Comparison of ENCODE assay signal across 8 cellular contexts in genomic region chr14:21498540-21499526, GRCh38. TPM values are rescaled to one million over a fixed set of nuclear protein-coding genes. Genes with fewer than 3 reads are reported as not detected.
A peak's percentile ranks its signal among the peaks of the same experiment; 100 is the strongest.
DNase-seq lines count a peak whose midpoint lies in the region; ATAC-seq and TF ChIP-seq lines count a peak whose summit lies in the region.

No MANE protein-coding gene starts in this region.

- POLR2A ChIA-PET in AG04449 (lab: Yijun Ruan, JAX), result interaction anchor here (2.1 kb wide), 1 partner anchor 12 kb away, joined by 6 read pairs; the partner anchor contains the start of gene METTL3

- no peak overlapping the region for H3K4me3 Mint-ChIP-seq in chondrocyte (ENCODE audit: unreplicated experiment)

- H3K27me3 ChIP-seq in GM06990 (replicated peaks; ENCODE audit: control insufficient read depth, insufficient read depth, low read length) (no peaks in the 10 kb centered on the region), lower lobe of right lung (ENCODE audit: low read depth) (no peaks in the 10 kb centered on the region)

- peaks cover 11% of the 10 kb centered on the region for H3K4me1 Mint-ChIP-seq in chondrocyte (ENCODE audit: low read depth)

- peaks cover 6% of the 10 kb centered on the region for H3K4me1 ChIP-seq in lower lobe of right lung

- TF ChIP-seq CTCF in AG04449 (IDR thresholded peaks at IDR 0.05; ENCODE audit: insufficient read depth, low read length, missing control alignments) (peak; percentile 33), GM06990 (IDR thresholded peaks at IDR 0.05; ENCODE audit: insufficient read depth, low read length, poor library complexity, severe bottlenecking) (peak; percentile 52), LNCaP clone FGC (IDR thresholded peaks at IDR 0.05; ENCODE audit: control insufficient read depth, extremely low read depth, insufficient read depth) (peak; percentile 55), chondrocyte (IDR thresholded peaks at IDR 0.05) (peak; percentile 84), lower lobe of right lung (IDR thresholded peaks at IDR 0.05) (peak; percentile 42)

- no peak overlapping the region for H3K27ac Mint-ChIP-seq in chondrocyte (ENCODE audit: unreplicated experiment)

- H3K27me3 Mint-ChIP-seq in chondrocyte (ENCODE audit: low read depth), result no peaks in the 10 kb centered on the region

- H3K9me3 Mint-ChIP-seq in chondrocyte (ENCODE audit: low read depth), result no peaks in the 10 kb centered on the region

- H3K4me3 ChIP-seq in AG04449 (ENCODE audit: low read depth, low read length) (no peak overlapping the region), GM06990 (replicated peaks; ENCODE audit: low read depth, low read length) (no peak overlapping the region), LNCaP clone FGC (ENCODE audit: low read depth, low read length) (no peak overlapping the region), lower lobe of right lung (no peak overlapping the region)

- peak overlapping the region; percentile 2 for H3K27ac ChIP-seq in lower lobe of right lung

- H3K36me3 ChIP-seq in GM06990 (ENCODE audit: control insufficient read depth, insufficient read depth, low read length) (peaks cover 21% of the 10 kb centered on the region), lower lobe of right lung (peaks cover 99% of the 10 kb centered on the region)

- H3K9me3 ChIP-seq in lower lobe of right lung, result no peaks in the 10 kb centered on the region

- DNase-seq in AG04449 (ENCODE audit: low read depth, low spot score) (peak; percentile 19), GM06990 (ENCODE audit: extremely low read depth, insufficient read length) (no peak), LNCaP clone FGC (ENCODE audit: low read depth) (peak; percentile 14), RPMI7951 (ENCODE audit: low read depth) (peak; percentile 39), chondrocyte (ENCODE audit: low spot score) (no peak), lower lobe of right lung (no peak)

- peak; percentile 29 to 51 for ATAC-seq in lower lobe of right lung
- no peak for ATAC-seq in HG03342 (IDR thresholded peaks at IDR 0.05; ENCODE audit: unreplicated experiment)
- ATAC-seq in GM21528 (IDR thresholded peaks at IDR 0.05; ENCODE audit: low FRiP score, unreplicated experiment), result no peak

- H3K36me3 Mint-ChIP-seq in chondrocyte (ENCODE audit: low read depth), result peaks cover 45% of the 10 kb centered on the region

- CTCF ChIA-PET in AG04449 (lab: Yijun Ruan, JAX), result interaction anchor here (0.8 to 6.4 kb wide), 21 partner anchors 8 to 106 kb away, joined by 3 to 107 read pairs (median 6); partner anchors contain the start of genes CHD8, METTL3, RAB2B and SALL2

- intact Hi-C loops in lower lobe of right lung (cut with DNase I), result no loop called here

RNA-seq across cellular contexts. Expression of gene METTL3, which starts 12.3 kb away (rescaled TPM):
- 48.9 and 52.1 TPM in 2 replicates for total RNA-seq in RPMI7951 (2014; rRNA removed; shearing (Covaris generic))
- 29.3 to 38.5 TPM (median 30.4 TPM) in 3 replicates for total RNA-seq in chondrocyte
- 47.8 TPM for total RNA-seq in lower lobe of right lung

RNA-seq across cellular contexts. Expression of gene TOX4, which starts 21.8 kb away (rescaled TPM):
- 13.1 and 14.4 TPM in 2 replicates for total RNA-seq in RPMI7951 (2014; rRNA removed; shearing (Covaris generic))
- total RNA-seq in chondrocyte (61.7 to 71.8 TPM (median 62.2 TPM) in 3 replicates), lower lobe of right lung (72.2 TPM)

RNA-seq across cellular contexts. Expression of gene RAB2B, which starts 22.1 kb away (rescaled TPM):
- 12.6 and 16.9 TPM in 2 replicates for total RNA-seq in RPMI7951 (2014; rRNA removed; shearing (Covaris generic))
- total RNA-seq in chondrocyte, result 38.1 to 44.4 TPM (median 39.7 TPM) in 3 replicates
- total RNA-seq in lower lobe of right lung, result 30.7 TPM

RNA-seq across cellular contexts. Expression of gene SALL2, which starts 27.3 kb away (rescaled TPM):
- total RNA-seq in RPMI7951 (2014; rRNA removed; shearing (Covaris generic)), result 0.48 and 1.1 TPM in 2 replicates
- 8.7 to 13.1 TPM (median 10.1 TPM) in 3 replicates for total RNA-seq in chondrocyte
- total RNA-seq in lower lobe of right lung, result 7.1 TPM

RNA-seq across cellular contexts. Expression of gene CHD8, which starts 42.9 kb away (rescaled TPM):
- total RNA-seq in RPMI7951 (2014; rRNA removed; shearing (Covaris generic)), result 28.6 and 30.4 TPM in 2 replicates
- total RNA-seq in chondrocyte (69.7 to 86.2 TPM (median 69.8 TPM) in 3 replicates), lower lobe of right lung (74.6 TPM)

Comparison
In these comparisons a context has a peak if more than half of its experiments do, and no peak if none do; other contexts are left out.
1. DNase-seq: peak in AG04449 (single experiment), LNCaP clone FGC (single experiment) and RPMI7951 (single experiment); none in GM06990 (single experiment), chondrocyte (single experiment) and lower lobe of right lung (single experiment).
2. CTCF ChIP-seq: peak in every context shown above with its lines; median percentile 84 in chondrocyte; 55 in LNCaP clone FGC; 52 in GM06990; 42 in lower lobe of right lung; 33 in AG04449.
3. ATAC-seq: peak in lower lobe of right lung (2 of 2); none in HG03342 (single experiment) and GM21528 (single experiment).